Comparison of ENCODE assay signal across 21 cellular contexts in genomic region chr7:70857793-70858545, GRCh38.
A peak's percentile ranks its signal among the peaks of the same experiment; 100 is the strongest.
DNase-seq lines count a peak whose midpoint lies in the region; ATAC-seq and TF ChIP-seq lines count a peak whose summit lies in the region.
"Had no signal": no experiment of that assay in that cellular context is flagged by ENCODE, and none has a peak within 500 bp of the region (broad histone marks: within the 10 kb centered on the region; RNA-seq: fewer than 3 reads in every experiment).

No MANE protein-coding gene starts in this region.

- H3K4me2 ChIP-seq in GM23338: peak overlapping the region; percentile 0; the same call in 1 of the 2 replicates
- no peak overlapping the region for H3K4me2 ChIP-seq in mammary epithelial cell (ENCODE audit: insufficient read depth, low read depth, low read length)

- CTCF ChIA-PET in mammary epithelial cell (lab: Charles Lee; ENCODE audit: low non-redundant PET): no interaction called here

- dilution Hi-C loops in mammary epithelial cell (cut with HindIII; ENCODE audit: low sequenced_read_pairs): loop anchor here (25.0 kb wide), 1 partner anchor 854 kb away; no protein-coding TSS in a partner anchor

- WGBS in mammary epithelial cell (ENCODE audit: low coverage, missing lambda C conversion rate): 81% methylated on average over 2 of the region's 2 CpGs

- peaks cover 2% of the 10 kb centered on the region; the same call in 1 of the 3 replicates for H3K4me1 Mint-ChIP-seq in GM23338

- H3K27me3 Mint-ChIP-seq in GM23338 (ENCODE audit: insufficient read depth, low read depth, poor library complexity): no peaks in the 10 kb centered on the region

- TF ChIP-seq CTCF in GM23338 (conservative IDR thresholded peaks at IDR 0.05; ENCODE audit: low read depth in 2 of 2) (peak in 1 of 2 experiments; percentile 12; a peak in 1 of 4 replicates), mammary epithelial cell (conservative IDR thresholded peaks at IDR 0.05 in 1 of 2, IDR thresholded peaks at IDR 0.05 in 1 of 2; ENCODE audit: extremely low read depth in 1 of 2, insufficient read depth in 1 of 2, low read depth in 1 of 2, low read length in 2 of 2) (no peak)

- H3K9me3 ChIP-seq in NT2/D1 (ENCODE audit: insufficient read depth, low read length) (peaks cover 18% of the 10 kb centered on the region; the same call in 1 of the 2 replicates), mammary epithelial cell (replicated peaks; ENCODE audit: insufficient read depth, low read length) (peaks cover 2% of the 10 kb centered on the region)
- H3K9me3 ChIP-seq: BE2C had no signal

- H3K9me2 ChIP-seq in GM23338 (ENCODE audit: insufficient read depth): peaks cover 8% of the 10 kb centered on the region; the same call in 1 of the 2 replicates

- peak; percentile 87 for DNase-seq in GM23338 (ENCODE audit: low spot score)
- peak; percentile 80 for DNase-seq in NT2/D1 (ENCODE audit: low read depth, low spot score)
- DNase-seq in iPS DF 19.7 (ENCODE audit: low read depth, low spot score): peak; percentile 86
- peak; percentile 65 for DNase-seq in iPS-NIHi11 (ENCODE audit: low spot score)
- DNase-seq in hypothalamus (lab: John Stamatoyannopoulos, UW): no peak
- DNase-seq in anterior cingulate cortex (lab: John Stamatoyannopoulos, UW): no peak
- DNase-seq in left cardiac atrium: no peak
- DNase-seq in mammary epithelial cell: no peak
- DNase-seq: 8988T, ACHN, BE2C, Karpas-422, NCI-H1092 treated with DMSO at 0.1 percent for 48 hours, NCI-H1436, NCI-H187 treated with DMSO at 0.1 percent for 48 hours, NCI-H446, NCI-H524 treated with DMSO at 0.1 percent for 48 hours, NCI-H774, PC-3 had no signal

- H3F3A ChIP-seq in GM23338 (replicated peaks; ENCODE audit: low read depth): no peaks in the 10 kb centered on the region

- no peak overlapping the region for H3K27ac Mint-ChIP-seq in GM23338

- ATAC-seq in GM23338 (peak; percentile 94), left cardiac atrium (no peak)
- ATAC-seq: HepG2, PC-3, SK-N-SH treated with all-trans-retinoic acid at 6 μM for 48 hours had no signal

- H3K27ac ChIP-seq in GM23338 (ENCODE audit: low read depth) (peak overlapping the region; percentile 22; the same call in 1 of the 2 replicates), mammary epithelial cell (ENCODE audit: insufficient read depth, low read depth, low read length) (no peak overlapping the region)

- no TSS peak for BruUV-seq in mammary epithelial cell (replicated peaks; lab: Mats Ljungman, UMichigan)

- peaks cover 33% of the 10 kb centered on the region for H3K36me3 Mint-ChIP-seq in GM23338 (ENCODE audit: low read depth)

- no peaks in the 10 kb centered on the region for H3K79me2 ChIP-seq in GM23338 (replicated peaks; ENCODE audit: insufficient read depth)
- no peaks in the 10 kb centered on the region for H3K79me2 ChIP-seq in mammary epithelial cell (ENCODE audit: insufficient read depth, low read length)

- H3K27me3 ChIP-seq in GM23338 (ENCODE audit: insufficient read depth): no peaks in the 10 kb centered on the region
- H3K27me3 ChIP-seq in NT2/D1 (ENCODE audit: insufficient read depth, insufficient read length): no peaks in the 10 kb centered on the region
- H3K27me3 ChIP-seq in mammary epithelial cell (ENCODE audit: insufficient read depth, low read length): no peaks in the 10 kb centered on the region
- H3K27me3 ChIP-seq: BE2C had no signal

- H3K4me3 ChIP-seq in GM23338 (no peak overlapping the region), NT2/D1 (ENCODE audit: insufficient read length, low read depth) (no peak overlapping the region), mammary epithelial cell (replicated peaks in 1 of 3; ENCODE audit: insufficient read depth in 1 of 3, low read depth in 2 of 3, low read length in 3 of 3) (no peak overlapping the region)

- H3K4me1 ChIP-seq in GM23338 (ENCODE audit: insufficient read depth) (peaks cover 6% of the 10 kb centered on the region), NT2/D1 (ENCODE audit: insufficient read depth, insufficient read length) (peaks cover 3% of the 10 kb centered on the region), mammary epithelial cell (ENCODE audit: insufficient read depth, low read length) (no peaks in the 10 kb centered on the region)
- H3K4me1 ChIP-seq: BE2C had no signal

- H3K36me3 ChIP-seq in GM23338 (ENCODE audit: insufficient read depth) (no peaks in the 10 kb centered on the region), NT2/D1 (ENCODE audit: insufficient read depth, insufficient read length, low read length) (no peaks in the 10 kb centered on the region), mammary epithelial cell (ENCODE audit: insufficient read depth, low read length) (no peaks in the 10 kb centered on the region)
- H3K36me3 ChIP-seq: BE2C had no signal

- intact Hi-C loops in left cardiac atrium (cut with DNase I): loop anchor here (2.0 kb wide), 1 partner anchor 875 kb away; no protein-coding TSS in a partner anchor
- intact Hi-C loops in mammary epithelial cell (cut with micrococcal nuclease): loop anchor here (1.0 to 5.0 kb wide), 3 partner anchors 29 to 1929 kb away; no protein-coding TSS in a partner anchor

- H2AFZ ChIP-seq in GM23338 (no peak overlapping the region), mammary epithelial cell (ENCODE audit: low read depth, low read length) (no peak overlapping the region)

- H3K9me3 Mint-ChIP-seq in GM23338: peaks cover 15% of the 10 kb centered on the region

- H3K9ac ChIP-seq in NT2/D1 (ENCODE audit: insufficient read length, low read depth) (no peak overlapping the region), mammary epithelial cell (ENCODE audit: insufficient read depth, low read length) (no peak overlapping the region)

- in situ Hi-C loops in mammary epithelial cell (cut with MboI; ENCODE audit: low sequenced_read_pairs in 2 of 2): loop anchor here in 1 of 2 donors (10.0 to 25.0 kb wide), 2 partner anchors 867 to 1779 kb away; no protein-coding TSS in a partner anchor

- H4K20me1 ChIP-seq in GM23338 (replicated peaks; ENCODE audit: insufficient read depth) (no peaks in the 10 kb centered on the region), mammary epithelial cell (ENCODE audit: insufficient read depth, low read length) (no peaks in the 10 kb centered on the region)

- no peak overlapping the region for H3K4me3 Mint-ChIP-seq in GM23338

TF ChIP-seq in GM23338, 12 proteins besides CTCF, POLR2A, EP300 and RAD21:
- TF ChIP-seq NANOG (IDR thresholded peaks at IDR 0.05; ENCODE audit: borderline replicate concordance) (peak; percentile 44; the same call in 1 of the 2 replicates), EZH2 (IDR thresholded peaks at IDR 0.05; ENCODE audit: low read depth, unreplicated experiment) (no peak), JUNB (IDR thresholded peaks at IDR 0.05; ENCODE audit: unreplicated experiment) (no peak)

Comparison
In these comparisons a context has a peak if more than half of its experiments do, and no peak if none do; other contexts are left out.
1. DNase-seq: peak in GM23338 (single experiment), NT2/D1 (single experiment), iPS DF 19.7 (single experiment) and iPS-NIHi11 (single experiment); none in hypothalamus (0 of 51), anterior cingulate cortex (0 of 58), left cardiac atrium (single experiment) and mammary epithelial cell (single experiment).